ENCODE assay signal across 8 cellular contexts in the genomic region with DNA sequence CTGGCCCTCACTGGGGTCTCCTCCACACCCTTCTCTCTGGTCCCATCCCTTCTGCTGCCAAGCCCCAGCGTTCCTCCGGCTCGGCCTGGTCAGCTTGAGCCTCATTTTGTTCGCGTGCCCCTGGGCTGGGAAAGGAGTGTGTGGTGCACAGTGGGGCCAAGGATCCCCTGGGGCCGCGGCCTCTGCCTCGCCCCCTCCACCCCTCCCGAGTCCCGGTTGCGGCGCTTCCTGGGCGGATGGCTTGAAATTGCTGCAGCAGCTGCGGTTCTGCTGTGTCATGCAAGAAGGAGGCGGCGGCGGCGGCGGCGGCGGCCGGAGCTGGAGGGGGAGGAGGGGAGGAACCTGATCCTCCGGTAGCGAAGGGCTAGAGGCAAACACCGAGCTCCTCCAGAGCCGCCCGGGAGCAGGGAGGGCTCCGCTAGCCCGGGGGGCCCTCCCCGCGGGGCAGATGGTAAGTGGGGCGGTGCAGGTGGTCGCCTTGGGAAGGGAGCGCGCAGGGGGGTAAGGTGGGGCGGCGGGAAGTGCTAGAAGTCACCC.
A peak's percentile ranks its signal among the peaks of the same experiment; 100 is the strongest.
DNase-seq lines count a peak whose midpoint lies in the region; ATAC-seq and TF ChIP-seq lines count a peak whose summit lies in the region.

No MANE protein-coding gene starts in this region.

- peak overlapping the region; percentile 91 for H3K27ac ChIP-seq in foreskin keratinocyte
- peak overlapping the region; percentile 100 for H3K27ac ChIP-seq in suprapubic skin

- under 1% methylated on average over 11 of the region's 37 CpGs for WGBS in suprapubic skin

- H3K9me3 ChIP-seq in neuron (ENCODE audit: low read length): no peaks in the 10 kb centered on the region
- H3K9me3 ChIP-seq in suprapubic skin: no peaks in the 10 kb centered on the region

- peak; percentile 25 for ATAC-seq in GM18505 (IDR thresholded peaks at IDR 0.05; ENCODE audit: unreplicated experiment)
- ATAC-seq in foreskin keratinocyte: peak; percentile 61

- TF ChIP-seq EP300 in suprapubic skin (IDR thresholded peaks at IDR 0.05): no peak

- H2AFZ ChIP-seq in neuron (ENCODE audit: low read depth, low read length): no peak overlapping the region

- H3K4me1 ChIP-seq in foreskin keratinocyte (peaks cover 9% of the 10 kb centered on the region), neuron (ENCODE audit: insufficient read depth, low read length) (peaks cover 43% of the 10 kb centered on the region), suprapubic skin (peaks cover 44% of the 10 kb centered on the region)

- H3K36me3 ChIP-seq in neuron (ENCODE audit: insufficient read depth, low read length) (no peaks in the 10 kb centered on the region), suprapubic skin (no peaks in the 10 kb centered on the region)

- peak overlapping the region; percentile 50 for H3K4me3 ChIP-seq in neuron (ENCODE audit: low read length)
- peak overlapping the region; percentile 99 for H3K4me3 ChIP-seq in suprapubic skin

- DNase-seq in A172 (ENCODE audit: low spot score) (peak; percentile 53), HuH-7 (ENCODE audit: low spot score) (peak; percentile 79), RPMI7951 (ENCODE audit: low read depth) (peak; percentile 94), foreskin keratinocyte (peak in 1 of 2 donors; percentile 54), suprapubic skin (ENCODE audit: low spot score in 2 of 2) (peak; percentile 94)
- peak; percentile 27 to 64 (median 46) for DNase-seq in activated naive CD4-positive, alpha-beta T cell (lab: John Stamatoyannopoulos, UW)

- TF ChIP-seq CTCF in foreskin keratinocyte (conservative IDR thresholded peaks at IDR 0.05): no peak
- no peak for TF ChIP-seq CTCF in suprapubic skin (IDR thresholded peaks at IDR 0.05)

- no peaks in the 10 kb centered on the region for H3K27me3 ChIP-seq in foreskin keratinocyte
- peaks cover 16% of the 10 kb centered on the region for H3K27me3 ChIP-seq in neuron (ENCODE audit: insufficient read depth, low read length)
- no peaks in the 10 kb centered on the region for H3K27me3 ChIP-seq in suprapubic skin

- peak; percentile 60 for TF ChIP-seq POLR2A in GM18505 (IDR thresholded peaks at IDR 0.05; ENCODE audit: borderline replicate concordance, extremely low read depth, insufficient read depth, insufficient read length)
- TF ChIP-seq POLR2A in suprapubic skin (IDR thresholded peaks at IDR 0.05): peak; percentile 9 to 68
